In genomic region chr12:96534339-96534738, GRCh38 we compare ENCODE assay signal across 20 cellular contexts.
"Had no signal": no experiment of that assay in that cellular context is flagged by ENCODE, and none has a peak within 500 bp of the region (broad histone marks: within the 10 kb centered on the region; RNA-seq: fewer than 3 reads in every experiment).

No MANE protein-coding gene starts in this region.

- H3K9me3 ChIP-seq: esophagus muscularis mucosa, tibial nerve, uterus had no signal

- H3K4me1 ChIP-seq: esophagus muscularis mucosa, foreskin keratinocyte, tibial nerve, uterus had no signal

- H3K27me3 ChIP-seq: esophagus muscularis mucosa, foreskin keratinocyte, tibial nerve, uterus had no signal

- H3K4me3 Mint-ChIP-seq: activated CD4-positive, alpha-beta T cell treated with anti-CD3 and anti-CD28 coated beads, Interleukin-2, amount 10 ng/mL, durations not matched to agents 24 days and 14 days; activated naive CD8-positive, alpha-beta T cell treated with anti-CD3 and anti-CD28 coated beads, Interleukin-2, amount 50 U/mL, for 24 hours; activated T-helper 17 cell treated with anti-CD3 and anti-CD28 coated beads, Interleukin-2, amount 50 U/mL, for 72 hours; natural killer cell had no signal

- H3K27me3 Mint-ChIP-seq: activated naive CD8-positive, alpha-beta T cell treated with anti-CD3 and anti-CD28 coated beads, Interleukin-2, amount 50 U/mL, for 24 hours; activated T-helper 17 cell treated with anti-CD3 and anti-CD28 coated beads, Interleukin-2, amount 50 U/mL, for 72 hours; progenitor cell of endocrine pancreas had no signal

- H3K36me3 ChIP-seq: tibial nerve, uterus had no signal

- H3K36me3 Mint-ChIP-seq: natural killer cell had no signal

- H3K27ac ChIP-seq: esophagus muscularis mucosa, foreskin keratinocyte, tibial nerve, uterus had no signal

- H3K4me3 ChIP-seq: esophagus muscularis mucosa, tibial nerve, uterus had no signal

- H3K4me1 Mint-ChIP-seq: activated CD4-positive, alpha-beta T cell treated with anti-CD3 and anti-CD28 coated beads, Interleukin-2, amount 10 ng/mL, durations not matched to agents 24 days and 14 days; activated naive CD8-positive, alpha-beta T cell treated with anti-CD3 and anti-CD28 coated beads, Interleukin-2, amount 50 U/mL, for 24 hours; activated T-helper 17 cell treated with anti-CD3 and anti-CD28 coated beads, Interleukin-2, amount 50 U/mL, for 72 hours; natural killer cell had no signal

- H3K9me3 Mint-ChIP-seq: activated CD4-positive, alpha-beta T cell treated with anti-CD3 and anti-CD28 coated beads, Interleukin-2, amount 10 ng/mL, durations not matched to agents 24 days and 14 days; activated naive CD8-positive, alpha-beta T cell treated with anti-CD3 and anti-CD28 coated beads, Interleukin-2, amount 50 U/mL, for 24 hours; activated T-helper 17 cell treated with anti-CD3 and anti-CD28 coated beads, Interleukin-2, amount 50 U/mL, for 72 hours; natural killer cell had no signal

- ATAC-seq: activated naive CD8-positive, alpha-beta T cell treated with anti-CD3 and anti-CD28 coated beads, Interleukin-2, amount 50 U/mL, for 24 hours; activated T-helper 17 cell treated with anti-CD3 and anti-CD28 coated beads, Interleukin-2, amount 50 U/mL, for 72 hours; foreskin keratinocyte; natural killer cell had no signal

- H3K27ac Mint-ChIP-seq: activated CD4-positive, alpha-beta T cell treated with anti-CD3 and anti-CD28 coated beads, Interleukin-2, amount 10 ng/mL, durations not matched to agents 24 days and 14 days; activated naive CD8-positive, alpha-beta T cell treated with anti-CD3 and anti-CD28 coated beads, Interleukin-2, amount 50 U/mL, for 24 hours; activated T-helper 17 cell treated with anti-CD3 and anti-CD28 coated beads, Interleukin-2, amount 50 U/mL, for 72 hours; natural killer cell; progenitor cell of endocrine pancreas had no signal

- DNase-seq: activated CD4-positive, alpha-beta T cell treated with anti-CD3 and anti-CD28 coated beads, Interleukin-2, amount 10 ng/mL, durations not matched to agents 24 days and 14 days; activated CD4-positive, CD25-positive, alpha-beta regulatory T cell; activated naive CD4-positive, alpha-beta T cell treated with Interleukin-2 at 50 U/mL for 16 hours; activated naive CD8-positive, alpha-beta T cell treated with anti-CD3 and anti-CD28 coated beads, Interleukin-2, amount 50 U/mL, for 24 hours; activated T-cell treated with anti-CD3 and anti-CD28 coated beads for 4 hours; caudate nucleus; foreskin keratinocyte; mesendoderm; natural killer cell; occipital lobe; right cardiac atrium; small intestine; stimulated activated CD4-positive, alpha-beta T cell treated with anti-CD3 and anti-CD28 coated beads, Interleukin-4, amount 100 ng/mL, for 24 hours; stimulated activated naive CD4-positive, alpha-beta T cell treated with Interleukin-2 at 50 U/mL for 16 hours; substantia nigra; uterus had no signal
